Comparison of ENCODE assay signal across 9 cellular contexts in genomic region chr1:204350857-204351573, GRCh38. TPM values are rescaled to one million over a fixed set of nuclear protein-coding genes. Genes with fewer than 3 reads are reported as not detected.
DNase-seq lines count a peak whose midpoint lies in the region; ATAC-seq and TF ChIP-seq lines count a peak whose summit lies in the region.
"Had no signal": no experiment of that assay in that cellular context is flagged by ENCODE, and none has a peak within 500 bp of the region (broad histone marks: within the 10 kb centered on the region; RNA-seq: fewer than 3 reads in every experiment).

No MANE protein-coding gene starts in this region.

- no peak overlapping the region for H3K4me3 ChIP-seq in body of pancreas
- no peak overlapping the region for H3K4me3 ChIP-seq in testis
- H3K4me3 ChIP-seq: right lobe of liver had no signal

- no peak overlapping the region for H3K4me3 Mint-ChIP-seq in activated naive CD8-positive, alpha-beta T cell treated with anti-CD3 and anti-CD28 coated beads, Interleukin-2, amount 10 ng/mL, durations not matched to agents 7 days and 5 days
- no peak overlapping the region for H3K4me3 Mint-ChIP-seq in activated naive CD8-positive, alpha-beta T cell treated with anti-CD3 and anti-CD28 coated beads for 36 hours
- H3K4me3 Mint-ChIP-seq in immature natural killer cell: no peak overlapping the region
- no peak overlapping the region for H3K4me3 Mint-ChIP-seq in activated CD4-positive, alpha-beta memory T cell treated with anti-CD3 and anti-CD28 coated beads, Interleukin-2, amount 10 ng/mL, durations not matched to agents 7 days and 5 days

- no peak for DNase-seq in activated naive CD8-positive, alpha-beta T cell treated with anti-CD3 and anti-CD28 coated beads, Interleukin-2, amount 10 ng/mL, durations not matched to agents 7 days and 5 days
- no peak for DNase-seq in activated naive CD8-positive, alpha-beta T cell treated with anti-CD3 and anti-CD28 coated beads for 36 hours
- DNase-seq in body of pancreas (peak; percentile 64 to 74 (median 72)), testis (peak; percentile 84), immature natural killer cell (no peak)
- DNase-seq in activated CD4-positive, alpha-beta memory T cell treated with anti-CD3 and anti-CD28 coated beads, Interleukin-2, amount 10 ng/mL, durations not matched to agents 7 days and 5 days: no peak

- POLR2A ChIA-PET in activated naive CD8-positive, alpha-beta T cell treated with anti-CD3 and anti-CD28 coated beads, Interleukin-2, amount 10 ng/mL, durations not matched to agents 7 days and 5 days (lab: Charles Lee): no interaction called here
- POLR2A ChIA-PET in activated CD4-positive, alpha-beta memory T cell treated with anti-CD3 and anti-CD28 coated beads, Interleukin-2, amount 10 ng/mL, durations not matched to agents 7 days and 5 days (lab: Charles Lee): no interaction called here

- intact Hi-C loops in body of pancreas (cut with DNase I): no loop called here
- intact Hi-C loops in testis (cut with DNase I; ENCODE audit: low total_unique reads): no loop called here

- CTCF ChIA-PET in activated CD4-positive, alpha-beta memory T cell treated with anti-CD3 and anti-CD28 coated beads, Interleukin-2, amount 10 ng/mL, durations not matched to agents 7 days and 5 days (lab: Charles Lee): interaction anchor here (0.8 kb wide), 1 partner anchor 12 kb away, joined by 3 read pairs; no protein-coding TSS in a partner anchor

- no peaks in the 10 kb centered on the region for H3K9me3 Mint-ChIP-seq in activated naive CD8-positive, alpha-beta T cell treated with anti-CD3 and anti-CD28 coated beads, Interleukin-2, amount 10 ng/mL, durations not matched to agents 7 days and 5 days
- no peaks in the 10 kb centered on the region for H3K9me3 Mint-ChIP-seq in activated naive CD8-positive, alpha-beta T cell treated with anti-CD3 and anti-CD28 coated beads for 36 hours
- no peaks in the 10 kb centered on the region for H3K9me3 Mint-ChIP-seq in immature natural killer cell
- no peaks in the 10 kb centered on the region for H3K9me3 Mint-ChIP-seq in activated CD4-positive, alpha-beta memory T cell treated with anti-CD3 and anti-CD28 coated beads, Interleukin-2, amount 10 ng/mL, durations not matched to agents 7 days and 5 days

- no peak for TF ChIP-seq POLR2A in body of pancreas (IDR thresholded peaks at IDR 0.05)
- TF ChIP-seq POLR2A in testis (IDR thresholded peaks at IDR 0.05): no peak

- H3K4me1 ChIP-seq in body of pancreas (peaks cover 22% of the 10 kb centered on the region), testis (peaks cover 28% of the 10 kb centered on the region)

- H3K9me3 ChIP-seq in body of pancreas: no peaks in the 10 kb centered on the region
- H3K9me3 ChIP-seq in testis: no peaks in the 10 kb centered on the region
- H3K9me3 ChIP-seq: right lobe of liver had no signal

- peak overlapping the region in 1 of 4 donors; percentile 35 for H3K27ac ChIP-seq in body of pancreas
- H3K27ac ChIP-seq in layer of hippocampus (ENCODE audit: low read depth, low read length): peak overlapping the region; percentile 66
- H3K27ac ChIP-seq in testis: no peak overlapping the region
- H3K27ac ChIP-seq: right lobe of liver had no signal

- WGBS in body of pancreas, 2 donors: 36 to 48% methylated on average over 11 to 20 of the region's 20 CpGs
- 29 to 38% methylated on average over 13 to 20 of the region's 20 CpGs for WGBS in testis, 2 donors

- peaks cover 3% of the 10 kb centered on the region for H3K4me1 Mint-ChIP-seq in activated naive CD8-positive, alpha-beta T cell treated with anti-CD3 and anti-CD28 coated beads, Interleukin-2, amount 10 ng/mL, durations not matched to agents 7 days and 5 days
- peaks cover 2% of the 10 kb centered on the region for H3K4me1 Mint-ChIP-seq in activated naive CD8-positive, alpha-beta T cell treated with anti-CD3 and anti-CD28 coated beads for 36 hours
- H3K4me1 Mint-ChIP-seq in immature natural killer cell: peaks cover 4 to 5% of the 10 kb centered on the region in 2 donors
- H3K4me1 Mint-ChIP-seq in activated CD4-positive, alpha-beta memory T cell treated with anti-CD3 and anti-CD28 coated beads, Interleukin-2, amount 10 ng/mL, durations not matched to agents 7 days and 5 days: no peaks in the 10 kb centered on the region

- ATAC-seq in activated naive CD8-positive, alpha-beta T cell treated with anti-CD3 and anti-CD28 coated beads, Interleukin-2, amount 10 ng/mL, durations not matched to agents 7 days and 5 days (ENCODE audit: low read depth): peak; percentile 30
- ATAC-seq in body of pancreas: peak; percentile 56
- no peak for ATAC-seq in HG02798 (IDR thresholded peaks at IDR 0.05; ENCODE audit: poor library complexity, unreplicated experiment)

- H3K36me3 ChIP-seq in body of pancreas (replicated peaks in 1 of 2; ENCODE audit: insufficient read depth in 1 of 2, low read depth in 2 of 2) (no peaks in the 10 kb centered on the region), testis (ENCODE audit: low read depth, missing control alignments) (no peaks in the 10 kb centered on the region)
- H3K36me3 ChIP-seq: right lobe of liver had no signal

- H3K27ac Mint-ChIP-seq in activated naive CD8-positive, alpha-beta T cell treated with anti-CD3 and anti-CD28 coated beads, Interleukin-2, amount 10 ng/mL, durations not matched to agents 7 days and 5 days: no peak overlapping the region
- no peak overlapping the region for H3K27ac Mint-ChIP-seq in activated naive CD8-positive, alpha-beta T cell treated with anti-CD3 and anti-CD28 coated beads for 36 hours
- no peak overlapping the region for H3K27ac Mint-ChIP-seq in immature natural killer cell
- H3K27ac Mint-ChIP-seq in activated CD4-positive, alpha-beta memory T cell treated with anti-CD3 and anti-CD28 coated beads, Interleukin-2, amount 10 ng/mL, durations not matched to agents 7 days and 5 days: no peak overlapping the region

- no peaks in the 10 kb centered on the region for H3K36me3 Mint-ChIP-seq in activated naive CD8-positive, alpha-beta T cell treated with anti-CD3 and anti-CD28 coated beads, Interleukin-2, amount 10 ng/mL, durations not matched to agents 7 days and 5 days
- no peaks in the 10 kb centered on the region for H3K36me3 Mint-ChIP-seq in activated naive CD8-positive, alpha-beta T cell treated with anti-CD3 and anti-CD28 coated beads for 36 hours
- no peaks in the 10 kb centered on the region for H3K36me3 Mint-ChIP-seq in immature natural killer cell
- H3K36me3 Mint-ChIP-seq in activated CD4-positive, alpha-beta memory T cell treated with anti-CD3 and anti-CD28 coated beads, Interleukin-2, amount 10 ng/mL, durations not matched to agents 7 days and 5 days (ENCODE audit: low read depth): no peaks in the 10 kb centered on the region

- peaks cover 8% of the 10 kb centered on the region for H3K27me3 Mint-ChIP-seq in activated naive CD8-positive, alpha-beta T cell treated with anti-CD3 and anti-CD28 coated beads, Interleukin-2, amount 10 ng/mL, durations not matched to agents 7 days and 5 days
- no peaks in the 10 kb centered on the region for H3K27me3 Mint-ChIP-seq in activated naive CD8-positive, alpha-beta T cell treated with anti-CD3 and anti-CD28 coated beads for 36 hours
- peaks cover 0 to 5% (median 3%) of the 10 kb centered on the region in 3 donors for H3K27me3 Mint-ChIP-seq in immature natural killer cell (ENCODE audit: low read depth in 3 of 3)
- peaks cover 2% of the 10 kb centered on the region for H3K27me3 Mint-ChIP-seq in activated CD4-positive, alpha-beta memory T cell treated with anti-CD3 and anti-CD28 coated beads, Interleukin-2, amount 10 ng/mL, durations not matched to agents 7 days and 5 days

- TF ChIP-seq CTCF in body of pancreas (IDR thresholded peaks at IDR 0.05): no peak
- no peak for TF ChIP-seq CTCF in testis (IDR thresholded peaks at IDR 0.05)

- H3K27me3 ChIP-seq in body of pancreas (no peaks in the 10 kb centered on the region), layer of hippocampus (ENCODE audit: control insufficient read depth, insufficient read depth, low read length) (no peaks in the 10 kb centered on the region), testis (no peaks in the 10 kb centered on the region)
- H3K27me3 ChIP-seq: right lobe of liver had no signal

RNA-seq across cellular contexts. Expression of gene PLEKHA6, which starts 8.7 kb away (rescaled TPM):
- under 1 TPM; 0.77 to 0.97 TPM for total RNA-seq in activated naive CD8-positive, alpha-beta T cell treated with anti-CD3 and anti-CD28 coated beads, Interleukin-2, amount 10 ng/mL, durations not matched to agents 7 days and 5 days
- 1 to 10 TPM in 1 of 2 experiments, under 1 TPM in 1; 0.74 to 1.5 TPM for total RNA-seq in activated naive CD8-positive, alpha-beta T cell treated with anti-CD3 and anti-CD28 coated beads for 36 hours
- total RNA-seq in body of pancreas: 10 to 100 TPM; 10.9 to 20.4 TPM
- 10 to 100 TPM in 1 of 2 donors, 1 to 10 TPM in 1; 5.9 to 14.7 TPM for total RNA-seq in testis
- 10.0 TPM for polyA plus RNA-seq in testis (ENCODE audit: insufficient read depth, low read depth, low replicate concordance)
- not detected for polyA plus RNA-seq in immature natural killer cell
- total RNA-seq in activated CD4-positive, alpha-beta memory T cell treated with anti-CD3 and anti-CD28 coated beads, Interleukin-2, amount 10 ng/mL, durations not matched to agents 7 days and 5 days: not detected

Comparison
In these comparisons a context has a peak if more than half of its experiments do, and no peak if none do; other contexts are left out.
1. DNase-seq: peak in body of pancreas (4 of 4) and testis (single experiment); none in activated naive CD8-positive, alpha-beta T cell treated with anti-CD3 and anti-CD28 coated beads, Interleukin-2, amount 10 ng/mL, durations not matched to agents 7 days and 5 days (single experiment), activated naive CD8-positive, alpha-beta T cell treated with anti-CD3 and anti-CD28 coated beads for 36 hours (single experiment), immature natural killer cell (0 of 3) and activated CD4-positive, alpha-beta memory T cell treated with anti-CD3 and anti-CD28 coated beads, Interleukin-2, amount 10 ng/mL, durations not matched to agents 7 days and 5 days (single experiment).